In genomic region chr18:1559563-1559962, GRCh38 we compare ENCODE assay signal across 21 cellular contexts.
DNase-seq lines count a peak whose midpoint lies in the region; ATAC-seq and TF ChIP-seq lines count a peak whose summit lies in the region.
"Had no signal": no experiment of that assay in that cellular context is flagged by ENCODE, and none has a peak within 500 bp of the region (broad histone marks: within the 10 kb centered on the region; RNA-seq: fewer than 3 reads in every experiment).

No MANE protein-coding gene starts in this region.

- no peak for TF ChIP-seq RAD21 in HCT116 (IDR thresholded peaks at IDR 0.05; ENCODE audit: low read depth)

- CTCF ChIA-PET in HCT116 (lab: Charles Lee) = no interaction called here

- no peaks in the 10 kb centered on the region for H3K9me2 ChIP-seq in HCT116 (ENCODE audit: insufficient read depth)

- no TSS peak for BruUV-seq in HCT116 (replicated peaks; lab: Mats Ljungman, UMichigan)

- no peaks in the 10 kb centered on the region for H3K79me2 ChIP-seq in HCT116 (ENCODE audit: insufficient read depth, low read length)

- ATAC-seq in HCT116 (peak; percentile 57), left lung (peak; percentile 23), GM19324 (IDR thresholded peaks at IDR 0.05; ENCODE audit: low FRiP score, unreplicated experiment) (no peak)
- ATAC-seq: activated CD8-positive, alpha-beta T cell treated with anti-CD3 and anti-CD28 coated beads, Interleukin-2, amount 10 ng/mL, durations not matched to agents 7 days and 5 days; CD8-positive, alpha-beta T cell; effector memory CD8-positive, alpha-beta T cell; mucosa of descending colon had no signal

- TF ChIP-seq POLR2A in HCT116 (IDR thresholded peaks at IDR 0.05; ENCODE audit: borderline replicate concordance, extremely low read depth, insufficient read depth, insufficient read length) (no peak), esophagus muscularis mucosa (IDR thresholded peaks at IDR 0.05; ENCODE audit: low read depth) (no peak)

- intact Hi-C loops in HCT116 (cut with micrococcal nuclease) (no loop called here), left lung (cut with DNase I) (no loop called here), ascending aorta (cut with DNase I) (no loop called here), esophagus muscularis mucosa (cut with DNase I) (no loop called here)

- 66% methylated on average over 3 of the region's 3 CpGs for WGBS in esophagus muscularis mucosa

- no peaks in the 10 kb centered on the region for H4K20me1 ChIP-seq in HCT116 (ENCODE audit: insufficient read depth)

- H3K27me3 ChIP-seq in HCT116 (ENCODE audit: insufficient read depth, low read length) (peaks cover 7% of the 10 kb centered on the region; the same call in 1 of the 2 replicates), left lung (no peaks in the 10 kb centered on the region), ascending aorta (no peaks in the 10 kb centered on the region), esophagus muscularis mucosa (no peaks in the 10 kb centered on the region)

- H3K9ac ChIP-seq in HCT116 (ENCODE audit: low read length) = no peak overlapping the region

- TF ChIP-seq CTCF in HCT116 (IDR thresholded peaks at IDR 0.05 in 2 of 3, conservative IDR thresholded peaks at IDR 0.05 in 1 of 3; ENCODE audit: borderline replicate concordance in 1 of 3, insufficient read depth in 1 of 3, low read depth in 2 of 3, low read length in 2 of 3) (no peak), left lung (IDR thresholded peaks at IDR 0.05) (no peak), ascending aorta (IDR thresholded peaks at IDR 0.05) (no peak), esophagus muscularis mucosa (IDR thresholded peaks at IDR 0.05) (no peak)

- POLR2A ChIA-PET in HCT116 (lab: Charles Lee) = no interaction called here

- H3K9me3 ChIP-seq in HCT116 (ENCODE audit: control insufficient read depth in 1 of 2, insufficient read depth in 1 of 2, low read depth in 1 of 2, low read length in 2 of 2) (no peaks in the 10 kb centered on the region), left lung (no peaks in the 10 kb centered on the region), ascending aorta (no peaks in the 10 kb centered on the region), esophagus muscularis mucosa (peaks cover 0 to 5% (median 0%) of the 10 kb centered on the region in 4 donors)

- RAD21 ChIA-PET in HCT116 (lab: Charles Lee; ENCODE audit: low non-redundant PET in 1 of 2, low total read pairs in 2 of 2, uncharacterized antibody in 2 of 2, unreplicated experiment in 2 of 2) = no interaction called here

- no peak overlapping the region for H3K27ac ChIP-seq in HCT116 (ENCODE audit: low read depth, low read length)
- H3K27ac ChIP-seq in left lung = no peak overlapping the region
- no peak overlapping the region for H3K27ac ChIP-seq in ascending aorta
- no peak overlapping the region for H3K27ac ChIP-seq in esophagus muscularis mucosa (replicated peaks in 1 of 4)

- in situ Hi-C loops in SK-MEL-5 (cut with HindIII; ENCODE audit: low pct_unique_long_range_greater_than_20kb, low sequenced_read_pairs) = no loop called here

- H3K4me1 ChIP-seq in HCT116 (ENCODE audit: control insufficient read depth in 1 of 2, insufficient read depth in 2 of 2, low read length in 2 of 2) = no peaks in the 10 kb centered on the region
- no peaks in the 10 kb centered on the region for H3K4me1 ChIP-seq in left lung
- H3K4me1 ChIP-seq in ascending aorta = no peaks in the 10 kb centered on the region
- no peaks in the 10 kb centered on the region for H3K4me1 ChIP-seq in esophagus muscularis mucosa

- no peak overlapping the region for H2AFZ ChIP-seq in HCT116 (ENCODE audit: low read depth, low read length, poor library complexity, severe bottlenecking)

- H3K4me2 ChIP-seq in HCT116 (ENCODE audit: low read length) = no peak overlapping the region

- H3K4me3 ChIP-seq in HCT116 (replicated peaks in 1 of 2; ENCODE audit: low read depth in 1 of 2, low read length in 2 of 2) (no peak overlapping the region), left lung (no peak overlapping the region), ascending aorta (no peak overlapping the region), esophagus muscularis mucosa (no peak overlapping the region)
- H3K4me3 ChIP-seq: mucosa of descending colon had no signal

- DNase-seq in CD1c-positive myeloid dendritic cell (ENCODE audit: extremely low spot score) (peak; percentile 2), HCT116 (ENCODE audit: low read depth, low spot score) (no peak), SK-MEL-5 (ENCODE audit: low read depth, low spot score) (peak; percentile 44), left lung (no peak), RPMI8226 (no peak), ascending aorta (ENCODE audit: low spot score in 2 of 2) (no peak), esophagus muscularis mucosa (ENCODE audit: extremely low spot score) (no peak)
- DNase-seq: activated CD8-positive, alpha-beta T cell treated with anti-CD3 and anti-CD28 coated beads, Interleukin-2, amount 10 ng/mL, durations not matched to agents 7 days and 5 days; activated naive CD4-positive, alpha-beta T cell treated with anti-CD3 and anti-CD28 coated beads, Interleukin-2, amount 10 ng/mL, durations not matched to agents 7 days and 5 days; activated T-cell treated with anti-CD3 and anti-CD28 coated beads, Interleukin-2, amount 50 U/mL, for 48 hours; CD8-positive, alpha-beta T cell; effector memory CD8-positive, alpha-beta T cell; glutamatergic neuron; HFFc6; mucosa of descending colon; NCI-H1436 treated with DMSO at 0.1 percent for 48 hours; NCI-H446; Right ventricle myocardium superior; stimulated activated CD8-positive, alpha-beta memory T cell treated with anti-CD3 and anti-CD28 coated beads, Interleukin-4, amount 100 ng/mL, for 48 hours; T-helper 1 cell had no signal

- TF ChIP-seq EP300 in esophagus muscularis mucosa (IDR thresholded peaks at IDR 0.05) = no peak

- H3K36me3 ChIP-seq in HCT116 (ENCODE audit: control insufficient read depth in 1 of 2, insufficient read depth in 2 of 2, low read length in 2 of 2) (no peaks in the 10 kb centered on the region), left lung (no peaks in the 10 kb centered on the region), ascending aorta (no peaks in the 10 kb centered on the region), esophagus muscularis mucosa (no peaks in the 10 kb centered on the region)

TF ChIP-seq in HCT116, 20 proteins besides CTCF, POLR2A, EP300 and RAD21:
- TF ChIP-seq TCF7L2 (IDR thresholded peaks at IDR 0.05; ENCODE audit: borderline replicate concordance, extremely low read depth, insufficient read depth, insufficient read length) (no peak), FOSL1 (IDR thresholded peaks at IDR 0.05; ENCODE audit: low read depth) (no peak), SIN3A (IDR thresholded peaks at IDR 0.05; ENCODE audit: low read depth) (no peak), ZBTB33 (IDR thresholded peaks at IDR 0.05; ENCODE audit: extremely low read depth, insufficient replicate concordance, low read length) (no peak), ATF3 (IDR thresholded peaks at IDR 0.05) (no peak), SP1 (IDR thresholded peaks at IDR 0.05; ENCODE audit: low read depth) (no peak)

Comparison
In these comparisons a context has a peak if more than half of its experiments do, and no peak if none do; other contexts are left out.
1. DNase-seq: peak in CD1c-positive myeloid dendritic cell (single experiment) and SK-MEL-5 (single experiment); none in HCT116 (single experiment), left lung (0 of 2), RPMI8226 (single experiment), ascending aorta (0 of 2) and esophagus muscularis mucosa (single experiment).